ENCODE assay signal across 1 cellular context in the genomic region with DNA sequence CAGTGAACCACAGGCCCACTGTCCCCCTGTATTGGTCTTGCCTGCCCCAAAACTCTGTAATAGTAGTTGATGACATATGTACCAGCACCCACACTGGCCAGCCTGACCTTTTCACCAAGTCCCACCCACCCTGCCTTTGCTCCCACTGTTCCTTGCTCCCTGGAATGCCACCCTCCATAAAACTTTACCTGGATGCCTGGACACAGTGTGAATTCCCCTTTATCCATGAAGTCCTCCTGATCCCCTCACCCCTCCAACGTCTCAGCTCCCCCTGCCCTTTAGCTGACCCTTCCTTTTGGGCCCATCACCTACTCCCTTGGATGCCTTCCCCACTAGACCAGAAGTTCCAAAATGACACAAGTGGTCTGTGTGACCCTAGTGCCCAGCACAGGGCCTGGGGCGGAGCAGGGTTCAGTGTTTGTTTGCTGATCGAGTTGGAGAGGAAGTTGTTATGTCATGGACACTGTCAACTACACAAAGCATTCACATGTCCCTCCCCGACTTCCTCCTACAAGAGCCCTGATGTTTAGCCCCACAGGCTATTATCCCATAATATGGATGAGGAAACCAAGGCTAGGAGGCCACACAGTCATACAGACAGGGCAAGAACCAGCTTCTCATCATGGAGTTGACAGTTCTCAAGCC.
TF ChIP-seq lines count a peak whose summit lies in the region.

No MANE protein-coding gene starts in this region.

TF ChIP-seq in HepG2, 621 proteins besides CTCF, POLR2A, EP300 and RAD21 (continued from another document and continues in another):
- no peak for TF ChIP-seq NR0B2 (CRISPR knock-in tag; IDR thresholded peaks at IDR 0.05)
- TF ChIP-seq, protein P1, sequence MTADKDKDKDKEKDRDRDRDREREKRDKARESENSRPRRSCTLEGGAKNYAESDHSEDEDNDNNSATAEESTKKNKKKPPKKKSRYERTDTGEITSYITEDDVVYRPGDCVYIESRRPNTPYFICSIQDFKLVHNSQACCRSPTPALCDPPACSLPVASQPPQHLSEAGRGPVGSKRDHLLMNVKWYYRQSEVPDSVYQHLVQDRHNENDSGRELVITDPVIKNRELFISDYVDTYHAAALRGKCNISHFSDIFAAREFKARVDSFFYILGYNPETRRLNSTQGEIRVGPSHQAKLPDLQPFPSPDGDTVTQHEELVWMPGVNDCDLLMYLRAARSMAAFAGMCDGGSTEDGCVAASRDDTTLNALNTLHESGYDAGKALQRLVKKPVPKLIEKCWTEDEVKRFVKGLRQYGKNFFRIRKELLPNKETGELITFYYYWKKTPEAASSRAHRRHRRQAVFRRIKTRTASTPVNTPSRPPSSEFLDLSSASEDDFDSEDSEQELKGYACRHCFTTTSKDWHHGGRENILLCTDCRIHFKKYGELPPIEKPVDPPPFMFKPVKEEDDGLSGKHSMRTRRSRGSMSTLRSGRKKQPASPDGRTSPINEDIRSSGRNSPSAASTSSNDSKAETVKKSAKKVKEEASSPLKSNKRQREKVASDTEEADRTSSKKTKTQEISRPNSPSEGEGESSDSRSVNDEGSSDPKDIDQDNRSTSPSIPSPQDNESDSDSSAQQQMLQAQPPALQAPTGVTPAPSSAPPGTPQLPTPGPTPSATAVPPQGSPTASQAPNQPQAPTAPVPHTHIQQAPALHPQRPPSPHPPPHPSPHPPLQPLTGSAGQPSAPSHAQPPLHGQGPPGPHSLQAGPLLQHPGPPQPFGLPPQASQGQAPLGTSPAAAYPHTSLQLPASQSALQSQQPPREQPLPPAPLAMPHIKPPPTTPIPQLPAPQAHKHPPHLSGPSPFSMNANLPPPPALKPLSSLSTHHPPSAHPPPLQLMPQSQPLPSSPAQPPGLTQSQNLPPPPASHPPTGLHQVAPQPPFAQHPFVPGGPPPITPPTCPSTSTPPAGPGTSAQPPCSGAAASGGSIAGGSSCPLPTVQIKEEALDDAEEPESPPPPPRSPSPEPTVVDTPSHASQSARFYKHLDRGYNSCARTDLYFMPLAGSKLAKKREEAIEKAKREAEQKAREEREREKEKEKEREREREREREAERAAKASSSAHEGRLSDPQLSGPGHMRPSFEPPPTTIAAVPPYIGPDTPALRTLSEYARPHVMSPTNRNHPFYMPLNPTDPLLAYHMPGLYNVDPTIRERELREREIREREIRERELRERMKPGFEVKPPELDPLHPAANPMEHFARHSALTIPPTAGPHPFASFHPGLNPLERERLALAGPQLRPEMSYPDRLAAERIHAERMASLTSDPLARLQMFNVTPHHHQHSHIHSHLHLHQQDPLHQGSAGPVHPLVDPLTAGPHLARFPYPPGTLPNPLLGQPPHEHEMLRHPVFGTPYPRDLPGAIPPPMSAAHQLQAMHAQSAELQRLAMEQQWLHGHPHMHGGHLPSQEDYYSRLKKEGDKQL (CRISPR knock-in tag; IDR thresholded peaks at IDR 0.05; ENCODE audit: low read depth): no peak
- TF ChIP-seq SAP130 (CRISPR knock-in tag; IDR thresholded peaks at IDR 0.05; ENCODE audit: low read depth): peak; percentile 86
- TF ChIP-seq HOXA3 (CRISPR knock-in tag; IDR thresholded peaks at IDR 0.05): peak; percentile 60; the same call in 1 of the 2 replicates
- TF ChIP-seq TEF (CRISPR knock-in tag; IDR thresholded peaks at IDR 0.05): no peak
- TF ChIP-seq ELF3 (CRISPR knock-in tag; IDR thresholded peaks at IDR 0.05): peak; percentile 99
- peak; percentile 38; the same call in 1 of the 2 replicates for TF ChIP-seq TFAP4 (IDR thresholded peaks at IDR 0.05; ENCODE audit: borderline replicate concordance, low read depth)
- peak; percentile 80 for TF ChIP-seq BCL6 (CRISPR knock-in tag; IDR thresholded peaks at IDR 0.05)
- no peak for TF ChIP-seq ZBTB2 (CRISPR knock-in tag; IDR thresholded peaks at IDR 0.05; ENCODE audit: low read depth)
- no peak for TF ChIP-seq CBX2 (IDR thresholded peaks at IDR 0.05; ENCODE audit: low read depth, low read length)
- no peak for TF ChIP-seq CBX2 (CRISPR knock-in tag; IDR thresholded peaks at IDR 0.05; ENCODE audit: low read depth)
- TF ChIP-seq LBX2 (CRISPR knock-in tag; IDR thresholded peaks at IDR 0.05; ENCODE audit: borderline replicate concordance): no peak
- TF ChIP-seq CENPX (CRISPR knock-in tag; IDR thresholded peaks at IDR 0.05): no peak
- peak; percentile 18; the same call in 1 of the 2 replicates for TF ChIP-seq POLR2AphosphoS5 (IDR thresholded peaks at IDR 0.05; ENCODE audit: low read depth, low read length)
- no peak for TF ChIP-seq TAF15 (IDR thresholded peaks at IDR 0.05; ENCODE audit: low read depth, low read length, poor library complexity, severe bottlenecking)
- 0 out of 2 replicates have a peak, but pooled peaks have one; percentile 65 for TF ChIP-seq ZNF280D (CRISPR knock-in tag; IDR thresholded peaks at IDR 0.05)
- no peak for TF ChIP-seq ZNF747 (CRISPR knock-in tag; IDR thresholded peaks at IDR 0.05; ENCODE audit: borderline replicate concordance)
- peak; percentile 82; the same call in 1 of the 2 replicates for TF ChIP-seq ZNF878 (CRISPR knock-in tag; IDR thresholded peaks at IDR 0.05)
- 0 out of 4 replicates have a peak, but pooled peaks of 1 of the 2 experiments have one; percentile 30 for TF ChIP-seq KLF16 (CRISPR knock-in tag; IDR thresholded peaks at IDR 0.05)
- no peak for TF ChIP-seq PRPF4 (IDR thresholded peaks at IDR 0.05; ENCODE audit: low read depth, low read length, poor library complexity, severe bottlenecking)
- no peak for TF ChIP-seq ZNF773 (CRISPR knock-in tag; IDR thresholded peaks at IDR 0.05; ENCODE audit: borderline replicate concordance)
- TF ChIP-seq DPF2 (CRISPR knock-in tag; IDR thresholded peaks at IDR 0.05; ENCODE audit: borderline replicate concordance, low read depth): peak; percentile 60; the same call in 1 of the 2 replicates
- no peak for TF ChIP-seq CREBL2 (CRISPR knock-in tag; IDR thresholded peaks at IDR 0.05; ENCODE audit: borderline replicate concordance)
- TF ChIP-seq ZBTB20 (CRISPR knock-in tag; IDR thresholded peaks at IDR 0.05; ENCODE audit: borderline replicate concordance, low read depth): peak; percentile 22; the same call in 1 of the 2 replicates
- TF ChIP-seq MAF1 (CRISPR knock-in tag; IDR thresholded peaks at IDR 0.05; ENCODE audit: borderline replicate concordance): no peak
- no peak for TF ChIP-seq ZNF446 (CRISPR knock-in tag; IDR thresholded peaks at IDR 0.05)
- no peak for TF ChIP-seq FOXJ3 (CRISPR knock-in tag; IDR thresholded peaks at IDR 0.05; ENCODE audit: borderline replicate concordance)
- peak; percentile 52; the same call in 1 of the 2 replicates for TF ChIP-seq HDAC1 (CRISPR knock-in tag; IDR thresholded peaks at IDR 0.05)
- peak; percentile 63 for TF ChIP-seq CREM (IDR thresholded peaks at IDR 0.05)
- no peak for TF ChIP-seq CREM (CRISPR knock-in tag; IDR thresholded peaks at IDR 0.05)
- no peak for TF ChIP-seq SRY (CRISPR knock-in tag; IDR thresholded peaks at IDR 0.05)
- peak; percentile 72 for TF ChIP-seq NR2F6 (IDR thresholded peaks at IDR 0.05)
- peak; percentile 87 for TF ChIP-seq NR2F6 (CRISPR knock-in tag; IDR thresholded peaks at IDR 0.05)
- peak; percentile 82; the same call in 1 of the 2 replicates for TF ChIP-seq RXRB (CRISPR knock-in tag; IDR thresholded peaks at IDR 0.05; ENCODE audit: borderline replicate concordance)
- 0 out of 2 replicates have a peak, but pooled peaks have one; percentile 16 for TF ChIP-seq CREB1 (IDR thresholded peaks at IDR 0.05)
- no peak for TF ChIP-seq CREB1 (CRISPR knock-in tag; IDR thresholded peaks at IDR 0.05)
- no peak for TF ChIP-seq SNAPC5 (CRISPR knock-in tag; IDR thresholded peaks at IDR 0.05; ENCODE audit: borderline replicate concordance)
- peak; percentile 79 for TF ChIP-seq MEF2D (CRISPR knock-in tag; IDR thresholded peaks at IDR 0.05)
- TF ChIP-seq RAD51 (IDR thresholded peaks at IDR 0.05; ENCODE audit: borderline replicate concordance): no peak
- peak; percentile 52; the same call in 1 of the 2 replicates for TF ChIP-seq PITX1 (CRISPR knock-in tag; IDR thresholded peaks at IDR 0.05)
- no peak for TF ChIP-seq ZNF331 (CRISPR knock-in tag; IDR thresholded peaks at IDR 0.05)
- TF ChIP-seq ZNF883 (CRISPR knock-in tag; IDR thresholded peaks at IDR 0.05; ENCODE audit: not compliant biosample characterization): no peak
- TF ChIP-seq ZNF589 (CRISPR knock-in tag; conservative IDR thresholded peaks at IDR 0.05): no peak
- TF ChIP-seq ATF1 (CRISPR knock-in tag; IDR thresholded peaks at IDR 0.05): no peak
- peak; percentile 41 for TF ChIP-seq FOSL2 (CRISPR knock-in tag; IDR thresholded peaks at IDR 0.05)
- peak; percentile 54; the same call in 1 of the 2 replicates for TF ChIP-seq DRAP1 (CRISPR knock-in tag; IDR thresholded peaks at IDR 0.05)
- 0 out of 2 replicates have a peak, but pooled peaks have one; percentile 23 for TF ChIP-seq MEIS2 (CRISPR knock-in tag; IDR thresholded peaks at IDR 0.05)
- TF ChIP-seq SOX13 (IDR thresholded peaks at IDR 0.05): no peak
- TF ChIP-seq SOX13 (CRISPR knock-in tag; conservative IDR thresholded peaks at IDR 0.05 in 1 of 2, IDR thresholded peaks at IDR 0.05 in 1 of 2): peak in 1 of 2 experiments; percentile 58; a peak in 1 of 4 replicates
- TF ChIP-seq SP5 (CRISPR knock-in tag; IDR thresholded peaks at IDR 0.05; ENCODE audit: borderline replicate concordance, low read depth): peak; percentile 99
- TF ChIP-seq KDM2A (CRISPR knock-in tag; IDR thresholded peaks at IDR 0.05; ENCODE audit: borderline replicate concordance, low read depth): no peak
- 0 out of 2 replicates have a peak, but pooled peaks have one; percentile 43 for TF ChIP-seq IRF2 (CRISPR knock-in tag; IDR thresholded peaks at IDR 0.05)
- no peak for TF ChIP-seq JUND (CRISPR knock-in tag; IDR thresholded peaks at IDR 0.05)
- peak; percentile 71; the same call in 1 of the 2 replicates for TF ChIP-seq PHF21A (CRISPR knock-in tag; IDR thresholded peaks at IDR 0.05)
- TF ChIP-seq ZNF567 (CRISPR knock-in tag; IDR thresholded peaks at IDR 0.05; ENCODE audit: borderline replicate concordance): no peak
